In the genomic region with DNA sequence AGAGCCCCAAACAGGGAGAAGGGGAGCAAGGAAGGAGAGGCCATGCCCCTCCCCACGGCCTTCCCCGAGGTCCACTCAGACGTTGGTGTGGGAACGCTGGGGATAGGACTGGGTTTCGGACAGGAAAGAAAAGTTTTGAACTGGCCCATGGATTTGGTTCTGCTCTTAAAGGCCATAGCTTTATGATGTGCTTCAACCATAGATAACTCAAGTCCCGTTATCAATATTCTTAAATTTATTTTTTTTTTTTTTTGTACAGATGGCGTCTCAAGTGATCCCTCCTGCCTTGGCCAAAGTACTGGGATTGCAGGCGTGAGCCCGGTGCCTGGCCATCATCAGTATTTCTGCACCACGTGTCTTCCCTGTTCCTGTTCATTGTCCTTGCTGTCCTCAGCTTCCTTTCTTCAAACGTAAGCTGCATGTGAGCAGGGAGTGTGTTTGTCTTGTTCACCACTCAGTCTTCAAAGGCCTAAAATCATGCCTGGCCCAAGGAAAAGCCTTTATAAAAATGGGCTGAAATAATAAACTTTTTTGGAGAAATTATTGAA, we compare ENCODE assay signal across 20 cellular contexts. TPM values are rescaled to one million over a fixed set of nuclear protein-coding genes. Genes with fewer than 3 reads are reported as not detected.
DNase-seq lines count a peak whose midpoint lies in the region; ATAC-seq and TF ChIP-seq lines count a peak whose summit lies in the region.
"Had no signal": no experiment of that assay in that cellular context is flagged by ENCODE, and none has a peak within 500 bp of the region (broad histone marks: within the 10 kb centered on the region; RNA-seq: fewer than 3 reads in every experiment).

No MANE protein-coding gene starts in this region.

- no peak overlapping the region for H3K4me3 ChIP-seq in H7 (ENCODE audit: insufficient read depth, low read depth, low read length)
- no peak overlapping the region for H3K4me3 ChIP-seq in coronary artery
- H3K4me3 ChIP-seq in neuronal stem cell (ENCODE audit: low read length in 2 of 2) = no peak overlapping the region
- H3K4me3 ChIP-seq in vagina = no peak overlapping the region
- no peak overlapping the region for H3K4me3 ChIP-seq in GM23338

- peak overlapping the region; percentile 27 for H3K9ac ChIP-seq in neuronal stem cell (ENCODE audit: low read depth, low read length, poor library complexity)

- peaks cover 5% of the 10 kb centered on the region; the same call in 2 of the 3 replicates for H3K36me3 Mint-ChIP-seq in GM23338 (ENCODE audit: low read depth)

- H3K4me3 Mint-ChIP-seq in GM23338 = no peak overlapping the region

- no peaks in the 10 kb centered on the region for H4K20me1 ChIP-seq in GM23338 (replicated peaks; ENCODE audit: insufficient read depth)

- H3K9me3 ChIP-seq in neuronal stem cell (replicated peaks in 1 of 2; ENCODE audit: control insufficient read depth in 2 of 2, insufficient read depth in 1 of 2, low read depth in 1 of 2, low read length in 2 of 2) (peaks cover 3 to 9% of the 10 kb centered on the region in 2 donors), vagina (no peaks in the 10 kb centered on the region)
- H3K9me3 ChIP-seq: BE2C had no signal

- H3K79me2 ChIP-seq in GM23338 (replicated peaks; ENCODE audit: insufficient read depth) = no peaks in the 10 kb centered on the region

- H4K8ac ChIP-seq in neuronal stem cell (ENCODE audit: low read depth, low read length) = no peak overlapping the region

- H2BK120ac ChIP-seq in neuronal stem cell (ENCODE audit: low read depth, low read length) = no peak overlapping the region

- peak overlapping the region; percentile 46 for H2BK15ac ChIP-seq in neuronal stem cell (ENCODE audit: low read length)

- DNase-seq in H7 (peak; percentile 22), coronary artery (ENCODE audit: low spot score) (peak; percentile 29), neuronal stem cell (ENCODE audit: low spot score) (no peak), vagina (ENCODE audit: extremely low spot score in 2 of 2) (peak; percentile 60 to 67), GM23338 (ENCODE audit: low spot score) (no peak), KG1 (lab: John Stamatoyannopoulos, UW) (no peak)
- DNase-seq: ACHN; BE2C; C1 segment of cervical spinal cord; CD4-positive, CD25-positive, alpha-beta regulatory T cell; CD8-positive, alpha-beta memory T cell; COR-L47; DMS 273 treated with DMSO at 0.1 percent for 48 hours; DMS53; DND-41; EL; HCEC 1CT had no signal

- H3F3A ChIP-seq in GM23338 (replicated peaks; ENCODE audit: low read depth) = no peaks in the 10 kb centered on the region

- no peak overlapping the region for H3K27ac ChIP-seq in coronary artery
- H3K27ac ChIP-seq in neuronal stem cell (replicated peaks; ENCODE audit: low read length) = no peak overlapping the region
- no peak overlapping the region for H3K27ac ChIP-seq in vagina
- no peak overlapping the region for H3K27ac ChIP-seq in GM23338 (ENCODE audit: low read depth)

- ATAC-seq in GM23338 (no peak), GM19397 (IDR thresholded peaks at IDR 0.05; ENCODE audit: unreplicated experiment) (no peak)

- H3K18ac ChIP-seq in neuronal stem cell (ENCODE audit: low read length) = no peak overlapping the region

- no peak overlapping the region for H2BK5ac ChIP-seq in neuronal stem cell (ENCODE audit: low read length)

- H3K4me2 ChIP-seq in neuronal stem cell (ENCODE audit: insufficient read depth, low read length, poor library complexity, severe bottlenecking) = no peak overlapping the region
- H3K4me2 ChIP-seq in GM23338 = no peak overlapping the region

- H3K27me3 ChIP-seq in H7 (ENCODE audit: control insufficient read depth, insufficient read depth, low read length) = no peaks in the 10 kb centered on the region
- peaks cover 0 to 15% (median 0%) of the 10 kb centered on the region in 3 experiments for H3K27me3 ChIP-seq in neuronal stem cell (ENCODE audit: control insufficient read depth in 3 of 3, insufficient read depth in 3 of 3, low read depth in 1 of 3, low read length in 3 of 3)
- H3K27me3 ChIP-seq in vagina = no peaks in the 10 kb centered on the region
- H3K27me3 ChIP-seq in GM23338 (ENCODE audit: insufficient read depth) = no peaks in the 10 kb centered on the region

- peak overlapping the region; percentile 49 for H2AK5ac ChIP-seq in neuronal stem cell (ENCODE audit: low read depth, low read length)

- no peaks in the 10 kb centered on the region for H3K36me3 ChIP-seq in H7 (replicated peaks; ENCODE audit: control insufficient read depth, insufficient read depth, low read length)
- H3K36me3 ChIP-seq in neuronal stem cell (replicated peaks in 1 of 2; ENCODE audit: control insufficient read depth in 2 of 2, insufficient read depth in 2 of 2, low read length in 2 of 2) = no peaks in the 10 kb centered on the region
- H3K36me3 ChIP-seq in vagina = no peaks in the 10 kb centered on the region
- no peaks in the 10 kb centered on the region for H3K36me3 ChIP-seq in GM23338 (ENCODE audit: insufficient read depth)
- H3K36me3 ChIP-seq: BE2C had no signal

- H3K23ac ChIP-seq in neuronal stem cell (ENCODE audit: low read depth, low read length, poor library complexity) = no peak overlapping the region

- intact Hi-C loops in vagina (cut with DNase I) = no loop called here

- no peak overlapping the region for H3K4ac ChIP-seq in neuronal stem cell (ENCODE audit: low read length)

- H2AFZ ChIP-seq in neuronal stem cell (ENCODE audit: low read length) = no peak overlapping the region
- no peak overlapping the region for H2AFZ ChIP-seq in GM23338

- H4K91ac ChIP-seq in neuronal stem cell (ENCODE audit: low read depth, low read length, poor library complexity) = no peak overlapping the region

- no peaks in the 10 kb centered on the region for H3K9me2 ChIP-seq in GM23338 (ENCODE audit: insufficient read depth)

- H3K4me1 Mint-ChIP-seq in GM23338 = no peaks in the 10 kb centered on the region; the same call in 2 of the 3 replicates

- H3K27me3 Mint-ChIP-seq in GM23338 (ENCODE audit: insufficient read depth, low read depth, poor library complexity) = peaks cover 3% of the 10 kb centered on the region
- H3K27me3 Mint-ChIP-seq: CD4-positive, CD25-positive, alpha-beta regulatory T cell had no signal

- H3K14ac ChIP-seq in neuronal stem cell (ENCODE audit: low read length) = no peak overlapping the region

- TF ChIP-seq CTCF in coronary artery (IDR thresholded peaks at IDR 0.05) = no peak
- no peak for TF ChIP-seq CTCF in vagina (IDR thresholded peaks at IDR 0.05)
- TF ChIP-seq CTCF in GM23338 (conservative IDR thresholded peaks at IDR 0.05; ENCODE audit: low read depth in 2 of 2) = no peak

- peaks cover 4% of the 10 kb centered on the region for H3K9me3 Mint-ChIP-seq in GM23338

- no peaks in the 10 kb centered on the region for H3K79me1 ChIP-seq in neuronal stem cell (ENCODE audit: low read depth, low read length)

- WGBS in neuronal stem cell (ENCODE audit: extremely low coverage in 2 of 2, insufficient read length in 2 of 2, insufficient replicate concordance in 1 of 2), 2 donors = no CpG with 5 or more reads among the region's 11 CpGs

- H3K27ac Mint-ChIP-seq in GM23338 = no peak overlapping the region
- H3K27ac Mint-ChIP-seq: CD4-positive, CD25-positive, alpha-beta regulatory T cell; CD8-positive, alpha-beta memory T cell had no signal

- H3K4me1 ChIP-seq in neuronal stem cell (ENCODE audit: control insufficient read depth in 2 of 2, insufficient read depth in 1 of 2, low read depth in 1 of 2, low read length in 2 of 2) (no peaks in the 10 kb centered on the region), vagina (no peaks in the 10 kb centered on the region), GM23338 (ENCODE audit: insufficient read depth) (no peaks in the 10 kb centered on the region)
- H3K4me1 ChIP-seq: BE2C had no signal

- H2BK12ac ChIP-seq in neuronal stem cell (ENCODE audit: low read length) = no peak overlapping the region

- TF ChIP-seq POLR2A in vagina (IDR thresholded peaks at IDR 0.05) = no peak

TF ChIP-seq in GM23338, 12 proteins besides CTCF, POLR2A, EP300 and RAD21:
- TF ChIP-seq NANOG (IDR thresholded peaks at IDR 0.05; ENCODE audit: borderline replicate concordance) (no peak), ZNF331 (CRISPR knock-in tag; IDR thresholded peaks at IDR 0.05; ENCODE audit: low read depth) (no peak), EZH2phosphoT487 (IDR thresholded peaks at IDR 0.05; ENCODE audit: unreplicated experiment) (no peak), POLR2AphosphoS5 (IDR thresholded peaks at IDR 0.05; ENCODE audit: low read depth) (no peak), CREB1 (CRISPR knock-in tag; IDR thresholded peaks at IDR 0.05; ENCODE audit: low read depth) (no peak)

RNA-seq across cellular contexts. Expression of gene KRTAP10-1, which starts 0.8 kb away (rescaled TPM):
- total RNA-seq in H7 (2014; rRNA removed; shearing (Covaris generic)) = not detected in 2 replicates
- not detected for polyA plus RNA-seq in neuronal stem cell (2013, experiment 1 of 2)
- polyA plus RNA-seq in neuronal stem cell (2013, experiment 2 of 2) = not detected
- total RNA-seq in vagina = not detected
- total RNA-seq in GM23338 (2014; rRNA removed; shearing (Covaris generic)) = not detected in 2 replicates
- polyA plus RNA-seq in GM23338 (2016; fragmentation: Nextera tagmentation; extraction: Ambion mirVana) = not detected in 2 replicates
- total RNA-seq: CD4-positive, CD25-positive, alpha-beta regulatory T cell; CD8-positive, alpha-beta memory T cell; H4; HT-29 had no signal
- polyA plus RNA-seq: CD4-positive, CD25-positive, alpha-beta regulatory T cell; CD8-positive, alpha-beta memory T cell had no signal

RNA-seq across cellular contexts. Expression of gene KRTAP10-2, which starts 10.5 kb away (rescaled TPM):
- not detected in 2 replicates for total RNA-seq in H7 (2014; rRNA removed; shearing (Covaris generic))
- not detected for polyA plus RNA-seq in neuronal stem cell (2013, experiment 1 of 2)
- polyA plus RNA-seq in neuronal stem cell (2013, experiment 2 of 2) = not detected
- total RNA-seq in vagina = not detected
- total RNA-seq in GM23338 (2014; rRNA removed; shearing (Covaris generic)) = not detected in 2 replicates
- 0.24 TPM in 1 of 2 replicates, not detected in the other for polyA plus RNA-seq in GM23338 (2016; fragmentation: Nextera tagmentation; extraction: Ambion mirVana)
- total RNA-seq: CD4-positive, CD25-positive, alpha-beta regulatory T cell; CD8-positive, alpha-beta memory T cell; H4; HT-29 had no signal
- polyA plus RNA-seq: CD4-positive, CD25-positive, alpha-beta regulatory T cell; CD8-positive, alpha-beta memory T cell had no signal

RNA-seq across cellular contexts. Expression of gene KRTAP10-3, which starts 17.8 kb away (rescaled TPM):
- total RNA-seq in H7 (2014; rRNA removed; shearing (Covaris generic)) = not detected in 2 replicates
- polyA plus RNA-seq in neuronal stem cell (2013, experiment 1 of 2) = not detected
- not detected for polyA plus RNA-seq in neuronal stem cell (2013, experiment 2 of 2)
- not detected for total RNA-seq in vagina
- not detected in 2 replicates for total RNA-seq in GM23338 (2014; rRNA removed; shearing (Covaris generic))
- not detected in 2 replicates for polyA plus RNA-seq in GM23338 (2016; fragmentation: Nextera tagmentation; extraction: Ambion mirVana)
- total RNA-seq: CD4-positive, CD25-positive, alpha-beta regulatory T cell; CD8-positive, alpha-beta memory T cell; H4; HT-29 had no signal
- polyA plus RNA-seq: CD4-positive, CD25-positive, alpha-beta regulatory T cell; CD8-positive, alpha-beta memory T cell had no signal

RNA-seq across cellular contexts. Expression of gene KRTAP10-4, which starts 32.7 kb away (rescaled TPM):
- not detected in 2 replicates for total RNA-seq in H7 (2014; rRNA removed; shearing (Covaris generic))
- polyA plus RNA-seq in neuronal stem cell (2013, experiment 1 of 2) = not detected
- 0.01 TPM for polyA plus RNA-seq in neuronal stem cell (2013, experiment 2 of 2)
- total RNA-seq in vagina = not detected
- total RNA-seq in GM23338 (2014; rRNA removed; shearing (Covaris generic)) = not detected in 2 replicates
- not detected in 2 replicates for polyA plus RNA-seq in GM23338 (2016; fragmentation: Nextera tagmentation; extraction: Ambion mirVana)
- total RNA-seq: CD4-positive, CD25-positive, alpha-beta regulatory T cell; CD8-positive, alpha-beta memory T cell; H4; HT-29 had no signal
- polyA plus RNA-seq: CD4-positive, CD25-positive, alpha-beta regulatory T cell; CD8-positive, alpha-beta memory T cell had no signal

RNA-seq across cellular contexts. Expression of gene KRTAP10-5, which starts 39.6 kb away (rescaled TPM):
- total RNA-seq in H7 (2014; rRNA removed; shearing (Covaris generic)) = not detected in 2 replicates
- not detected for polyA plus RNA-seq in neuronal stem cell (2013, experiment 1 of 2)
- not detected for polyA plus RNA-seq in neuronal stem cell (2013, experiment 2 of 2)
- not detected for total RNA-seq in vagina
- total RNA-seq in GM23338 (2014; rRNA removed; shearing (Covaris generic)) = not detected in 2 replicates
- polyA plus RNA-seq in GM23338 (2016; fragmentation: Nextera tagmentation; extraction: Ambion mirVana) = not detected in 2 replicates
- total RNA-seq: CD4-positive, CD25-positive, alpha-beta regulatory T cell; CD8-positive, alpha-beta memory T cell; H4; HT-29 had no signal
- polyA plus RNA-seq: CD4-positive, CD25-positive, alpha-beta regulatory T cell; CD8-positive, alpha-beta memory T cell had no signal

Comparison
In these comparisons a context has a peak if more than half of its experiments do, and no peak if none do; other contexts are left out.
1. DNase-seq: peak in H7 (single experiment), coronary artery (single experiment) and vagina (2 of 2); none in neuronal stem cell (single experiment), GM23338 (single experiment) and KG1 (single experiment).